ENCODE assay signal across 13 cellular contexts in genomic region chr17:9729735-9730420, GRCh38.
DNase-seq lines count a peak whose midpoint lies in the region; ATAC-seq and TF ChIP-seq lines count a peak whose summit lies in the region.
"Had no signal": no experiment of that assay in that cellular context is flagged by ENCODE, and none has a peak within 500 bp of the region (broad histone marks: within the 10 kb centered on the region; RNA-seq: fewer than 3 reads in every experiment).

No MANE protein-coding gene starts in this region.

- H3K27me3 ChIP-seq in HCT116 (ENCODE audit: insufficient read depth, low read length) (no peaks in the 10 kb centered on the region), foreskin keratinocyte (no peaks in the 10 kb centered on the region), smooth muscle cell (ENCODE audit: low read depth) (no peaks in the 10 kb centered on the region)
- H3K27me3 ChIP-seq: left lung, vagina had no signal

- POLR2A ChIA-PET in HCT116 (lab: Charles Lee) (no interaction called here), RWPE1 (lab: Yijun Ruan, JAX; ENCODE audit: low non-redundant PET) (no interaction called here)

- peak overlapping the region; percentile 19; the same call in 1 of the 2 replicates for H3K4me2 ChIP-seq in HCT116 (ENCODE audit: low read length)
- no peak overlapping the region for H3K4me2 ChIP-seq in smooth muscle cell

- H3K9ac ChIP-seq in HCT116 (ENCODE audit: low read length) (no peak overlapping the region), smooth muscle cell (ENCODE audit: low read depth) (no peak overlapping the region)

- CTCF ChIA-PET in HCT116 (lab: Charles Lee) (interaction anchor here (0.9 to 1.8 kb wide), 3 partner anchors 15 to 888 kb away, joined by 3 to 11 read pairs (median 4); no protein-coding TSS in a partner anchor), RWPE1 (lab: Yijun Ruan, JAX) (interaction anchor here (0.9 to 1.4 kb wide), 2 partner anchors 39 to 87 kb away, joined by 3 to 5 read pairs; no protein-coding TSS in a partner anchor)

- 78% methylated on average over 11 of the region's 11 CpGs for WGBS in smooth muscle cell (ENCODE audit: low lambda C conversion rate)

- no peak for TF ChIP-seq POLR2A in HCT116 (IDR thresholded peaks at IDR 0.05; ENCODE audit: borderline replicate concordance, extremely low read depth, insufficient read depth, insufficient read length)

- DNase-seq in HCT116 (ENCODE audit: low read depth, low spot score) (no peak), RWPE1 (ENCODE audit: low spot score) (peak; percentile 75), foreskin keratinocyte (peak; percentile 80 to 87), smooth muscle cell (lab: John Stamatoyannopoulos, UW; ENCODE audit: unreplicated experiment) (no peak), HUDEP-2 (lab: John Stamatoyannopoulos, UW; ENCODE audit: unreplicated experiment in 76 of 76) (no peak), NCI-H1694 treated with DMSO at 0.1 percent for 48 hours (lab: John Stamatoyannopoulos, UW) (no peak)
- DNase-seq: activated CD4-positive, alpha-beta T cell treated with anti-CD3 and anti-CD28 coated beads, Interleukin-2, amount 50 U/mL, for 1 hour; activated naive CD4-positive, alpha-beta T cell treated with Interleukin-2 at 50 U/mL for 16 hours; GF-D8; left lung had no signal

- intact Hi-C loops in HCT116 (cut with micrococcal nuclease): loop anchor here (1.0 to 2.0 kb wide), 3 partner anchors 38 to 194 kb away; no protein-coding TSS in a partner anchor

- no peak for ATAC-seq in HCT116
- peak; percentile 67 for ATAC-seq in foreskin keratinocyte
- no peak for ATAC-seq in HG02938 (IDR thresholded peaks at IDR 0.05; ENCODE audit: unreplicated experiment)
- ATAC-seq: gastroesophageal sphincter had no signal

- H3K9me3 ChIP-seq in HCT116 (ENCODE audit: control insufficient read depth in 1 of 2, insufficient read depth in 1 of 2, low read depth in 1 of 2, low read length in 2 of 2) (no peaks in the 10 kb centered on the region), smooth muscle cell (replicated peaks; ENCODE audit: low read depth) (no peaks in the 10 kb centered on the region)
- H3K9me3 ChIP-seq: gastroesophageal sphincter, left lung, vagina had no signal

- RAD21 ChIA-PET in HCT116 (lab: Charles Lee; ENCODE audit: low non-redundant PET in 1 of 2, low total read pairs in 2 of 2, uncharacterized antibody in 2 of 2, unreplicated experiment in 2 of 2): no interaction called here

- no peaks in the 10 kb centered on the region for H3K9me2 ChIP-seq in HCT116 (ENCODE audit: insufficient read depth)

- H3K79me2 ChIP-seq in HCT116 (ENCODE audit: insufficient read depth, low read length) (no peaks in the 10 kb centered on the region), smooth muscle cell (ENCODE audit: low read depth) (no peaks in the 10 kb centered on the region)

- no peak overlapping the region for H3K27ac ChIP-seq in HCT116 (ENCODE audit: low read depth, low read length)
- peak overlapping the region; percentile 32; the same call in 1 of the 2 replicates for H3K27ac ChIP-seq in RWPE1
- H3K27ac ChIP-seq in foreskin keratinocyte: no peak overlapping the region
- peak overlapping the region; percentile 36 for H3K27ac ChIP-seq in smooth muscle cell (ENCODE audit: low read depth)
- H3K27ac ChIP-seq: gastroesophageal sphincter, left lung, vagina had no signal

- H4K20me1 ChIP-seq in HCT116 (ENCODE audit: insufficient read depth): no peaks in the 10 kb centered on the region
- H4K20me1 ChIP-seq in smooth muscle cell (ENCODE audit: low read depth): no peaks in the 10 kb centered on the region

- no peaks in the 10 kb centered on the region; a peak in 1 of 4 replicates for H3K36me3 ChIP-seq in HCT116 (ENCODE audit: control insufficient read depth in 1 of 2, insufficient read depth in 2 of 2, low read length in 2 of 2)
- H3K36me3 ChIP-seq in smooth muscle cell (ENCODE audit: low read depth): no peaks in the 10 kb centered on the region
- H3K36me3 ChIP-seq: gastroesophageal sphincter, left lung, vagina had no signal

- TF ChIP-seq RAD21 in HCT116 (IDR thresholded peaks at IDR 0.05; ENCODE audit: low read depth): no peak

- BruUV-seq in HCT116 (replicated peaks; lab: Mats Ljungman, UMichigan): no TSS peak

- no peaks in the 10 kb centered on the region for H3F3A ChIP-seq in smooth muscle cell (ENCODE audit: low read depth)

- TF ChIP-seq CTCF in HCT116 (IDR thresholded peaks at IDR 0.05 in 2 of 3, conservative IDR thresholded peaks at IDR 0.05 in 1 of 3; ENCODE audit: borderline replicate concordance in 1 of 3, insufficient read depth in 1 of 3, low read depth in 2 of 3, low read length in 2 of 3) (no peak), RWPE1 (conservative IDR thresholded peaks at IDR 0.05; ENCODE audit: low read depth) (no peak), foreskin keratinocyte (conservative IDR thresholded peaks at IDR 0.05) (no peak), smooth muscle cell (IDR thresholded peaks at IDR 0.05; ENCODE audit: borderline replicate concordance, insufficient read depth, poor library complexity, severe bottlenecking) (peak; percentile 5)

- H2AFZ ChIP-seq in HCT116 (ENCODE audit: low read depth, low read length, poor library complexity, severe bottlenecking) (no peak overlapping the region), smooth muscle cell (ENCODE audit: low read depth) (no peak overlapping the region)

- no peak overlapping the region for H3K4me3 ChIP-seq in HCT116 (replicated peaks in 1 of 2; ENCODE audit: low read depth in 1 of 2, low read length in 2 of 2)
- H3K4me3 ChIP-seq in smooth muscle cell: no peak overlapping the region
- H3K4me3 ChIP-seq: gastroesophageal sphincter, left lung, vagina had no signal

- peaks cover 3 to 9% of the 10 kb centered on the region in 2 experiments; a peak in 2 of 4 replicates for H3K4me1 ChIP-seq in HCT116 (ENCODE audit: control insufficient read depth in 1 of 2, insufficient read depth in 2 of 2, low read length in 2 of 2)
- peaks cover 8% of the 10 kb centered on the region for H3K4me1 ChIP-seq in foreskin keratinocyte
- peaks cover 7% of the 10 kb centered on the region for H3K4me1 ChIP-seq in smooth muscle cell (ENCODE audit: low read depth)
- H3K4me1 ChIP-seq: gastroesophageal sphincter, left lung, vagina had no signal

TF ChIP-seq in HCT116, 20 proteins besides CTCF, POLR2A, EP300 and RAD21:
- no peak for TF ChIP-seq ATF3 (IDR thresholded peaks at IDR 0.05)
- 0 out of 2 replicates have a peak, but pooled peaks have one; percentile 22 for TF ChIP-seq FOSL1 (IDR thresholded peaks at IDR 0.05; ENCODE audit: low read depth)

Comparison
In these comparisons a context has a peak if more than half of its experiments do, and no peak if none do; other contexts are left out.
1. DNase-seq: peak in RWPE1 (single experiment) and foreskin keratinocyte (2 of 2); none in HCT116 (single experiment), smooth muscle cell (single experiment), HUDEP-2 (0 of 76) and NCI-H1694 treated with DMSO at 0.1 percent for 48 hours (single experiment).
2. H3K27ac ChIP-seq: peak in RWPE1 (single experiment) and smooth muscle cell (single experiment); none in HCT116 (single experiment) and foreskin keratinocyte (single experiment).